In genomic region chr2:239295377-239296019, GRCh38 we compare ENCODE assay signal across 11 cellular contexts.
A peak's percentile ranks its signal among the peaks of the same experiment; 100 is the strongest.
DNase-seq lines count a peak whose midpoint lies in the region; ATAC-seq and TF ChIP-seq lines count a peak whose summit lies in the region.
"Had no signal": no experiment of that assay in that cellular context is flagged by ENCODE, and none has a peak within 500 bp of the region (broad histone marks: within the 10 kb centered on the region; RNA-seq: fewer than 3 reads in every experiment).

No MANE protein-coding gene starts in this region.

- no peak for ATAC-seq in activated naive CD8-positive, alpha-beta T cell treated with anti-CD3 and anti-CD28 coated beads, Interleukin-2, amount 50 U/mL, for 24 hours
- ATAC-seq: upper lobe of right lung had no signal

- H3K27me3 ChIP-seq in mucosa of stomach (ENCODE audit: control insufficient read depth, insufficient read depth, low read length) (no peaks in the 10 kb centered on the region), A673 (replicated peaks; ENCODE audit: insufficient read depth, low read depth, low read length, poor library complexity) (no peaks in the 10 kb centered on the region)
- H3K27me3 ChIP-seq: upper lobe of right lung had no signal

- H3K4me3 Mint-ChIP-seq in activated naive CD8-positive, alpha-beta T cell treated with anti-CD3 and anti-CD28 coated beads, Interleukin-2, amount 50 U/mL, for 24 hours, result peak overlapping the region; percentile 41

- peaks cover 5% of the 10 kb centered on the region for H3K27me3 Mint-ChIP-seq in activated naive CD8-positive, alpha-beta T cell treated with anti-CD3 and anti-CD28 coated beads, Interleukin-2, amount 50 U/mL, for 24 hours

- DNase-seq in activated naive CD8-positive, alpha-beta T cell treated with anti-CD3 and anti-CD28 coated beads, Interleukin-2, amount 50 U/mL, for 24 hours, result no peak
- DNase-seq in A673 (ENCODE audit: low spot score), result no peak
- no peak for DNase-seq in DMS53 (lab: John Stamatoyannopoulos, UW)
- no peak for DNase-seq in NCI-H82 treated with DMSO at 0.1 percent for 48 hours (lab: John Stamatoyannopoulos, UW; ENCODE audit: unreplicated experiment)
- DNase-seq in NOMO-1 treated with dmso at 0.1 percent for 144 hours (lab: John Stamatoyannopoulos, UW; ENCODE audit: unreplicated experiment), result no peak
- DNase-seq: activated CD4-positive, alpha-beta T cell treated with anti-CD3 and anti-CD28 coated beads, Interleukin-2, amount 50 U/mL, for 1 hour; NCI-H1417 treated with DMSO at 0.1 percent for 48 hours had no signal

- H3K27ac ChIP-seq in 22Rv1 (peak overlapping the region; percentile 78), A673 (ENCODE audit: low read depth, low read length, poor library complexity, severe bottlenecking) (no peak overlapping the region)
- H3K27ac ChIP-seq: upper lobe of right lung had no signal

- no peaks in the 10 kb centered on the region for H3K9me3 Mint-ChIP-seq in activated naive CD8-positive, alpha-beta T cell treated with anti-CD3 and anti-CD28 coated beads, Interleukin-2, amount 50 U/mL, for 24 hours

- intact Hi-C loops in A673 (cut with micrococcal nuclease; ENCODE audit: unreplicated experiment), result no loop called here

- H3K9ac ChIP-seq in ES-I3 (ENCODE audit: low read depth, low read length) (peak overlapping the region; percentile 8; the same call in 1 of the 2 replicates), mucosa of stomach (ENCODE audit: low read length) (peak overlapping the region; percentile 0)

- H3K4me1 Mint-ChIP-seq in activated naive CD8-positive, alpha-beta T cell treated with anti-CD3 and anti-CD28 coated beads, Interleukin-2, amount 50 U/mL, for 24 hours, result peaks cover 73% of the 10 kb centered on the region

- CTCF ChIA-PET in A673 (lab: Charles Lee), result no interaction called here

- no TSS peak for BruUV-seq in A673 (replicated peaks; lab: Mats Ljungman, UMichigan)

- POLR2A ChIA-PET in A673 (lab: Charles Lee; ENCODE audit: low non-redundant PET), result no interaction called here

- H3K36me3 ChIP-seq in ES-I3 (ENCODE audit: insufficient read depth, low read length) (no peaks in the 10 kb centered on the region), mucosa of stomach (ENCODE audit: control insufficient read depth, insufficient read depth, low read length) (no peaks in the 10 kb centered on the region), A673 (ENCODE audit: insufficient read depth, low read length, poor library complexity, severe bottlenecking) (no peaks in the 10 kb centered on the region)
- H3K36me3 ChIP-seq: upper lobe of right lung had no signal

- H3K9me3 ChIP-seq in ES-I3 (ENCODE audit: control insufficient read depth, insufficient read depth, low read length), result no peaks in the 10 kb centered on the region
- H3K9me3 ChIP-seq in mucosa of stomach (ENCODE audit: control insufficient read depth, low read length), result no peaks in the 10 kb centered on the region
- H3K9me3 ChIP-seq in A673 (ENCODE audit: low read depth, low read length, poor library complexity, severe bottlenecking), result no peaks in the 10 kb centered on the region
- H3K9me3 ChIP-seq: upper lobe of right lung had no signal

- TF ChIP-seq CTCF in 22Rv1 (IDR thresholded peaks at IDR 0.05), result no peak
- no peak for TF ChIP-seq CTCF in A673 (conservative IDR thresholded peaks at IDR 0.05; ENCODE audit: low read depth, low read length)

- no peaks in the 10 kb centered on the region for H3K36me3 Mint-ChIP-seq in activated naive CD8-positive, alpha-beta T cell treated with anti-CD3 and anti-CD28 coated beads, Interleukin-2, amount 50 U/mL, for 24 hours (ENCODE audit: low read depth)

- H3K27ac Mint-ChIP-seq in activated naive CD8-positive, alpha-beta T cell treated with anti-CD3 and anti-CD28 coated beads, Interleukin-2, amount 50 U/mL, for 24 hours, result peak overlapping the region; percentile 2

- no peak overlapping the region for H3K4me3 ChIP-seq in mucosa of stomach (ENCODE audit: low read length)
- H3K4me3 ChIP-seq in A673 (ENCODE audit: low read depth, low read length, poor library complexity, severe bottlenecking), result no peak overlapping the region
- H3K4me3 ChIP-seq: upper lobe of right lung had no signal

- H3K4me1 ChIP-seq in ES-I3 (ENCODE audit: insufficient read depth, low read length) (peaks cover 35% of the 10 kb centered on the region), mucosa of stomach (ENCODE audit: control insufficient read depth, insufficient read depth, low read length) (peaks cover 76% of the 10 kb centered on the region), A673 (ENCODE audit: insufficient read depth, low read length, poor library complexity, severe bottlenecking) (peaks cover 15% of the 10 kb centered on the region)
